12 cellular contexts compared by ENCODE assay signal in the genomic region with DNA sequence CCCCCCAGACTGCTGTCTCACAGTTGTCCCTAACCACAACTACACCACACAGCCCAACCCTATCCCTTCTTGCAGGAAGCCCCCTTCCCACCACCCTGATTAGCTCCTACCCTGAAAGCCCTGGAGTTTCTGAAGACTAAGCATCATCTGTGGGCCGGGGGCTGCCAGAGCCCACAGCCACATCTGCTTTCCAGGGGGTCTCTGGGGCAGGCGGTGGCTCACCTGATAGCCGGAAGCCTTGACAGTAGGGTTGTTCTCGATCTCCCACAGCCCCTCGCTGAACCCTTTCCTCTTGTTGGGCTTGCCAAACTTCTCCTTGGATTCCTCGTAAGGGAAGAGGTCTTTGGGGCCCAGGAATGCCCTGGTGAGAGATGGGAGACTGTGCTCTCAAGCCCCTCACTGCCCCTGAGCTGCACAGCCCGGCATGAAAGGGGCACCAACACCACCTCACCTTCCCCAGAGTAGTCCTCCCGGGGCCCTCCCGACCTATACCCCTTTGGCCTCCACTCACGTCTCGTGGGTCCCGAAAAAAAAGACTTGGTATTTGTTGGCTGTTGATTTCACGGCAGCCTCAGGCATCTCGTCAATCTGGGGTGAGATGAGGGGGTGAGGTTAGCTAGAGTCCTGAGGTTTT. TPM values are rescaled to one million over a fixed set of nuclear protein-coding genes. Genes with fewer than 3 reads are reported as not detected.
A peak's percentile ranks its signal among the peaks of the same experiment; 100 is the strongest.
DNase-seq lines count a peak whose midpoint lies in the region; ATAC-seq and TF ChIP-seq lines count a peak whose summit lies in the region.
"Had no signal": no experiment of that assay in that cellular context is flagged by ENCODE, and none has a peak within 500 bp of the region (broad histone marks: within the 10 kb centered on the region; RNA-seq: fewer than 3 reads in every experiment).

No MANE protein-coding gene starts in this region.

- H3K9me3 ChIP-seq in gastroesophageal sphincter = no peaks in the 10 kb centered on the region
- no peaks in the 10 kb centered on the region for H3K9me3 ChIP-seq in smooth muscle cell (replicated peaks; ENCODE audit: low read depth)
- H3K9me3 ChIP-seq: testis had no signal

- H3K27me3 ChIP-seq in gastroesophageal sphincter (no peaks in the 10 kb centered on the region), smooth muscle cell (ENCODE audit: low read depth) (no peaks in the 10 kb centered on the region)
- H3K27me3 ChIP-seq: testis had no signal

- H3K27ac Mint-ChIP-seq in T-cell = peak overlapping the region; percentile 89 to 91

- peak; percentile 3 for DNase-seq in H4 (ENCODE audit: low spot score)
- DNase-seq in T-cell = no peak
- DNase-seq in smooth muscle cell (lab: John Stamatoyannopoulos, UW; ENCODE audit: unreplicated experiment) = no peak
- DNase-seq in AG08395 (ENCODE audit: low spot score) = no peak
- no peak for DNase-seq in ACHN
- DNase-seq: activated naive CD4-positive, alpha-beta T cell treated with anti-CD3 and anti-CD28 coated beads, Interleukin-2, amount 10 ng/mL, durations not matched to agents 7 days and 5 days; NCI-H748 treated with DMSO at 0.1 percent for 48 hours; stimulated activated CD4-positive, alpha-beta T cell treated with anti-CD3 and anti-CD28 coated beads, Interleukin-15, amount 100 ng/mL, for 24 hours; testis had no signal

- no peak overlapping the region for H3K4me3 Mint-ChIP-seq in T-cell
- H3K4me3 Mint-ChIP-seq: activated naive CD4-positive, alpha-beta T cell treated with anti-CD3 and anti-CD28 coated beads, Interleukin-2, amount 10 ng/mL, durations not matched to agents 7 days and 5 days had no signal

- H3K4me1 Mint-ChIP-seq in T-cell = peaks cover 68 to 70% (median 68%) of the 10 kb centered on the region in 3 donors

- in situ Hi-C loops in ACHN (cut with HindIII; ENCODE audit: low pct_ligation_motif_present, low pct_unique_long_range_greater_than_20kb, low sequenced_read_pairs) = no loop called here

- H3K4me3 ChIP-seq in gastroesophageal sphincter (no peak overlapping the region), smooth muscle cell (no peak overlapping the region)
- H3K4me3 ChIP-seq: testis had no signal

- H3K36me3 Mint-ChIP-seq in T-cell = peaks cover 33% of the 10 kb centered on the region

- H3F3A ChIP-seq in smooth muscle cell (ENCODE audit: low read depth) = peaks cover 20% of the 10 kb centered on the region

- POLR2A ChIA-PET in T-cell (lab: Charles Lee) = interaction anchor here in 1 of 2 donors (0.6 kb wide), 1 partner anchor 788 kb away, joined by 5 read pairs; no protein-coding TSS in a partner anchor

- no peak for TF ChIP-seq POLR2A in gastroesophageal sphincter (IDR thresholded peaks at IDR 0.05)

- H3K79me2 ChIP-seq in smooth muscle cell (ENCODE audit: low read depth) = peaks cover 55% of the 10 kb centered on the region

- H3K36me3 ChIP-seq in gastroesophageal sphincter = peaks cover 0 to 37% of the 10 kb centered on the region in 2 donors
- no peaks in the 10 kb centered on the region for H3K36me3 ChIP-seq in smooth muscle cell (ENCODE audit: low read depth)

- no peak overlapping the region for H3K9ac ChIP-seq in smooth muscle cell (ENCODE audit: low read depth)

- 71% methylated on average over 4 of the region's 14 CpGs; no CpG with 5 or more reads in 1 of the 2 donors for WGBS in gastroesophageal sphincter (ENCODE audit: low coverage in 1 of 2), 2 donors
- 95% methylated on average over 14 of the region's 14 CpGs for WGBS in smooth muscle cell (ENCODE audit: low lambda C conversion rate)

- ATAC-seq in T-cell (replicated peaks in 1 of 4) (no peak), gastroesophageal sphincter (no peak), GM18867 (IDR thresholded peaks at IDR 0.05; ENCODE audit: unreplicated experiment) (no peak), HG03457 (IDR thresholded peaks at IDR 0.05; ENCODE audit: unreplicated experiment) (no peak)

- no peak overlapping the region for H3K4me2 ChIP-seq in smooth muscle cell

- H2AFZ ChIP-seq in smooth muscle cell (ENCODE audit: low read depth) = no peak overlapping the region

- TF ChIP-seq EP300 in gastroesophageal sphincter (IDR thresholded peaks at IDR 0.05) = no peak

- CTCF ChIA-PET in T-cell (lab: Charles Lee) = no interaction called here

- TF ChIP-seq CTCF in gastroesophageal sphincter (IDR thresholded peaks at IDR 0.05) = no peak
- TF ChIP-seq CTCF in smooth muscle cell (IDR thresholded peaks at IDR 0.05; ENCODE audit: borderline replicate concordance, insufficient read depth, poor library complexity, severe bottlenecking) = no peak

- no peaks in the 10 kb centered on the region for H3K27me3 Mint-ChIP-seq in T-cell
- H3K27me3 Mint-ChIP-seq: activated naive CD4-positive, alpha-beta T cell treated with anti-CD3 and anti-CD28 coated beads, Interleukin-2, amount 10 ng/mL, durations not matched to agents 7 days and 5 days had no signal

- H4K20me1 ChIP-seq in smooth muscle cell (ENCODE audit: low read depth) = no peaks in the 10 kb centered on the region

- H3K4me1 ChIP-seq in gastroesophageal sphincter (peaks cover 3 to 70% (median 37%) of the 10 kb centered on the region in 3 donors), smooth muscle cell (ENCODE audit: low read depth) (peaks cover 47% of the 10 kb centered on the region)

- peaks cover 0 to 3% (median 0%) of the 10 kb centered on the region in 3 donors for H3K9me3 Mint-ChIP-seq in T-cell
- H3K9me3 Mint-ChIP-seq: activated naive CD4-positive, alpha-beta T cell treated with anti-CD3 and anti-CD28 coated beads, Interleukin-2, amount 10 ng/mL, durations not matched to agents 7 days and 5 days had no signal

- H3K27ac ChIP-seq in gastroesophageal sphincter = peak overlapping the region in 3 of 4 donors; percentile 98 to 100 (median 99)
- peak overlapping the region; percentile 100 for H3K27ac ChIP-seq in smooth muscle cell (ENCODE audit: low read depth)

RNA-seq across cellular contexts. Expression of a gene that starts 4.0 kb away (rescaled TPM):
- total RNA-seq in H4 (2014; rRNA removed; shearing (Covaris generic)) = 82.2 and 96.3 TPM in 2 replicates
- total RNA-seq in T-cell = 10 to 100 TPM; 23.8 to 66.6 (median 52.6) TPM
- total RNA-seq in gastroesophageal sphincter = 10 to 100 TPM; 50.6 to 84.2 (median 69.9) TPM
- 16.5 and 29.3 TPM in 2 replicates for total RNA-seq in smooth muscle cell
- polyA plus RNA-seq in smooth muscle cell = 68.6 and 79.6 TPM in 2 replicates

RNA-seq across cellular contexts. Expression of a gene that starts 6.6 kb away (rescaled TPM):
- total RNA-seq in H4 (2014; rRNA removed; shearing (Covaris generic)) = 168 and 173 TPM in 2 replicates
- total RNA-seq in T-cell (100 to 1,000 TPM in 2 of 5 donors, 10 to 100 TPM in 3; 72.9 to 108 (median 90.3) TPM), gastroesophageal sphincter (100 to 1,000 TPM; 138 to 237 (median 186) TPM), smooth muscle cell (88.4 and 97.2 TPM in 2 replicates)
- polyA plus RNA-seq in smooth muscle cell = 109 and 134 TPM in 2 replicates

RNA-seq across cellular contexts. Expression of a gene that starts 16.3 kb away (rescaled TPM):
- total RNA-seq in H4 (2014; rRNA removed; shearing (Covaris generic)) = 22.2 and 27.0 TPM in 2 replicates
- total RNA-seq in T-cell (10 to 100 TPM; 35.3 to 63.7 (median 44.3) TPM), gastroesophageal sphincter (10 to 100 TPM; 14.5 to 18.4 (median 17.0) TPM), smooth muscle cell (13.8 and 20.3 TPM in 2 replicates)
- 17.4 and 19.2 TPM in 2 replicates for polyA plus RNA-seq in smooth muscle cell

RNA-seq across cellular contexts. Expression of a gene that starts 16.6 kb away (rescaled TPM):
- 11.6 and 20.0 TPM in 2 replicates for total RNA-seq in H4 (2014; rRNA removed; shearing (Covaris generic))
- 10 to 100 TPM; 13.0 to 36.1 (median 32.3) TPM for total RNA-seq in T-cell
- 10 to 100 TPM in 3 of 4 donors, 1 to 10 TPM in 1; 8.4 to 29.0 (median 17.4) TPM for total RNA-seq in gastroesophageal sphincter
- total RNA-seq in smooth muscle cell = 5.4 and 11.0 TPM in 2 replicates
- 17.5 and 21.7 TPM in 2 replicates for polyA plus RNA-seq in smooth muscle cell

RNA-seq across cellular contexts. Expression of a gene that starts 22.4 kb away (rescaled TPM):
- total RNA-seq in H4 (2014; rRNA removed; shearing (Covaris generic)) = 22.2 and 36.2 TPM in 2 replicates
- total RNA-seq in T-cell = 10 to 100 TPM; 55.3 to 67.7 (median 65.4) TPM
- 10 to 100 TPM; 33.4 to 41.0 (median 33.9) TPM for total RNA-seq in gastroesophageal sphincter
- total RNA-seq in smooth muscle cell = 31.0 and 37.7 TPM in 2 replicates
- polyA plus RNA-seq in smooth muscle cell = 68.1 and 68.7 TPM in 2 replicates
